ENCODE assay signal across 1 cellular context in the genomic region with DNA sequence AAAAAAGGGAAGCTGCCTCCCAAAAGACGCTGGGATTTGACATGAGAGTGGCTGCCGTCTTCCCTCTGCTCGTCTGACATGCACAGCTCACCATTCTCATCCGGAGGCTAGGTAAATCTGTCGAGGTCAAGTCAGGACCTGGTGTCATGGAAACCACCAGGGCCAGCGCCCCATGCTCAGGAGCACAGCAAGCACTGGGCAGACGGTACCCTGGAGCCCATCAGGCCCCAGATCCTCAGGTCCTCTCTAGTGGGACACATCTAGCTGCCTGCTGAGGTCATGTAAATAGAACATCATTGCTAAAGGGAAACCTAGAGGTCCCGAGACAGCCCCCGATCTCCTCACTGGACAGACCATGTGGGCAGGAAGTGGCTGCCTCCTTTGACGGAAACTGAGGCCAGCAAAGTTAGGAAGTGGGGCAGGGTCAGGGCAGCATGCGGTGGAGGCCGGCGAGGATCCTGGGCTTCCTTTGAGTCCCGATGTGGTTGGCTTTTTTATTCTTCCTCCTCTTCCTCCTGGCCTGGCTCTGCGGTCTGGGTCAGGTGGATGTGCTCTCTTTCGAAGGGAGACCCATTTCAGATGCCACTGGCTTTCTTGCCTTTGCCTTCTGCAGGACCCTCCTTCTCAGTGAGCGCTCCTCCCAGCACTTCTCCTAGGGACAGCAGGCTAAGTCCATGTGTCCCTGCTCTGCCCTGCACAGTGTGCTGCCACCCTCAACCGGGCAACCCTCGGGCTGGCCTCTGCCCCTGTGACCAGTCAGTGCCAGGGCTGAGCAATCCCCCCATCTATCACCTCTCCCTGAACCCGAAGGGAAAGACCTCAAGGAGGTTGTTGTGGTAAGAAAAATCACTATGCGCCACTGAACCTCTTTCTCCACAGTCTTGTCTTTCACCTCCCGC.
TF ChIP-seq lines count a peak whose summit lies in the region.

No MANE protein-coding gene starts in this region.

TF ChIP-seq in HepG2, 621 proteins besides CTCF, POLR2A, EP300 and RAD21 (continued from another document and continues in another):
- TF ChIP-seq GRHL1 (CRISPR knock-in tag; conservative IDR thresholded peaks at IDR 0.05), result no peak
- 0 out of 2 replicates have a peak, but pooled peaks have one; percentile 11 for TF ChIP-seq ZNF33B (CRISPR knock-in tag; IDR thresholded peaks at IDR 0.05)
- TF ChIP-seq IRX3 (CRISPR knock-in tag; IDR thresholded peaks at IDR 0.05; ENCODE audit: borderline replicate concordance, low read depth), result 0 out of 2 replicates have a peak, but pooled peaks have one; percentile 0
- 0 out of 2 replicates have a peak, but pooled peaks have one; percentile 26 for TF ChIP-seq ZNF740 (CRISPR knock-in tag; IDR thresholded peaks at IDR 0.05)
- TF ChIP-seq HDAC6 (IDR thresholded peaks at IDR 0.05; ENCODE audit: low read depth, low read length), result no peak
- TF ChIP-seq PAF1 (CRISPR knock-in tag; IDR thresholded peaks at IDR 0.05), result peak; percentile 44; the same call in 1 of the 2 replicates
- TF ChIP-seq, protein P1, sequence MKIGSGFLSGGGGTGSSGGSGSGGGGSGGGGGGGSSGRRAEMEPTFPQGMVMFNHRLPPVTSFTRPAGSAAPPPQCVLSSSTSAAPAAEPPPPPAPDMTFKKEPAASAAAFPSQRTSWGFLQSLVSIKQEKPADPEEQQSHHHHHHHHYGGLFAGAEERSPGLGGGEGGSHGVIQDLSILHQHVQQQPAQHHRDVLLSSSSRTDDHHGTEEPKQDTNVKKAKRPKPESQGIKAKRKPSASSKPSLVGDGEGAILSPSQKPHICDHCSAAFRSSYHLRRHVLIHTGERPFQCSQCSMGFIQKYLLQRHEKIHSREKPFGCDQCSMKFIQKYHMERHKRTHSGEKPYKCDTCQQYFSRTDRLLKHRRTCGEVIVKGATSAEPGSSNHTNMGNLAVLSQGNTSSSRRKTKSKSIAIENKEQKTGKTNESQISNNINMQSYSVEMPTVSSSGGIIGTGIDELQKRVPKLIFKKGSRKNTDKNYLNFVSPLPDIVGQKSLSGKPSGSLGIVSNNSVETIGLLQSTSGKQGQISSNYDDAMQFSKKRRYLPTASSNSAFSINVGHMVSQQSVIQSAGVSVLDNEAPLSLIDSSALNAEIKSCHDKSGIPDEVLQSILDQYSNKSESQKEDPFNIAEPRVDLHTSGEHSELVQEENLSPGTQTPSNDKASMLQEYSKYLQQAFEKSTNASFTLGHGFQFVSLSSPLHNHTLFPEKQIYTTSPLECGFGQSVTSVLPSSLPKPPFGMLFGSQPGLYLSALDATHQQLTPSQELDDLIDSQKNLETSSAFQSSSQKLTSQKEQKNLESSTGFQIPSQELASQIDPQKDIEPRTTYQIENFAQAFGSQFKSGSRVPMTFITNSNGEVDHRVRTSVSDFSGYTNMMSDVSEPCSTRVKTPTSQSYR (CRISPR knock-in tag; IDR thresholded peaks at IDR 0.05; ENCODE audit: borderline replicate concordance), result no peak
- peak; percentile 89; the same call in 1 of the 2 replicates for TF ChIP-seq SNAI1 (CRISPR knock-in tag; IDR thresholded peaks at IDR 0.05; ENCODE audit: borderline replicate concordance)
- no peak for TF ChIP-seq ZFYVE20 (CRISPR knock-in tag; IDR thresholded peaks at IDR 0.05; ENCODE audit: borderline replicate concordance, low read depth)
- TF ChIP-seq ZNF709 (CRISPR knock-in tag; IDR thresholded peaks at IDR 0.05), result 0 out of 2 replicates have a peak, but pooled peaks have one; percentile 48
- no peak for TF ChIP-seq TEAD2 (CRISPR knock-in tag; IDR thresholded peaks at IDR 0.05)
- TF ChIP-seq ZNF841 (CRISPR knock-in tag; IDR thresholded peaks at IDR 0.05; ENCODE audit: borderline replicate concordance), result no peak
- TF ChIP-seq, protein P2, sequence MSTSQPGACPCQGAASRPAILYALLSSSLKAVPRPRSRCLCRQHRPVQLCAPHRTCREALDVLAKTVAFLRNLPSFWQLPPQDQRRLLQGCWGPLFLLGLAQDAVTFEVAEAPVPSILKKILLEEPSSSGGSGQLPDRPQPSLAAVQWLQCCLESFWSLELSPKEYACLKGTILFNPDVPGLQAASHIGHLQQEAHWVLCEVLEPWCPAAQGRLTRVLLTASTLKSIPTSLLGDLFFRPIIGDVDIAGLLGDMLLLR (CRISPR knock-in tag; IDR thresholded peaks at IDR 0.05), result no peak
- TF ChIP-seq ZNF720 (CRISPR knock-in tag; IDR thresholded peaks at IDR 0.05), result no peak
- no peak for TF ChIP-seq THAP9 (CRISPR knock-in tag; IDR thresholded peaks at IDR 0.05; ENCODE audit: borderline replicate concordance)
- peak; percentile 2; the same call in 1 of the 2 replicates for TF ChIP-seq KAT8 (CRISPR knock-in tag; IDR thresholded peaks at IDR 0.05)
- TF ChIP-seq, protein P3, sequence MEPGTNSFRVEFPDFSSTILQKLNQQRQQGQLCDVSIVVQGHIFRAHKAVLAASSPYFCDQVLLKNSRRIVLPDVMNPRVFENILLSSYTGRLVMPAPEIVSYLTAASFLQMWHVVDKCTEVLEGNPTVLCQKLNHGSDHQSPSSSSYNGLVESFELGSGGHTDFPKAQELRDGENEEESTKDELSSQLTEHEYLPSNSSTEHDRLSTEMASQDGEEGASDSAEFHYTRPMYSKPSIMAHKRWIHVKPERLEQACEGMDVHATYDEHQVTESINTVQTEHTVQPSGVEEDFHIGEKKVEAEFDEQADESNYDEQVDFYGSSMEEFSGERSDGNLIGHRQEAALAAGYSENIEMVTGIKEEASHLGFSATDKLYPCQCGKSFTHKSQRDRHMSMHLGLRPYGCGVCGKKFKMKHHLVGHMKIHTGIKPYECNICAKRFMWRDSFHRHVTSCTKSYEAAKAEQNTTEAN (CRISPR knock-in tag; conservative IDR thresholded peaks at IDR 0.05), result no peak
- TF ChIP-seq MXD1 (CRISPR knock-in tag; IDR thresholded peaks at IDR 0.05), result peak; percentile 11; the same call in 1 of the 2 replicates
- TF ChIP-seq HNRNPUL1 (IDR thresholded peaks at IDR 0.05; ENCODE audit: low read depth, low read length), result no peak
- no peak for TF ChIP-seq TRAFD1 (CRISPR knock-in tag; IDR thresholded peaks at IDR 0.05; ENCODE audit: borderline replicate concordance)
- TF ChIP-seq, protein P4, sequence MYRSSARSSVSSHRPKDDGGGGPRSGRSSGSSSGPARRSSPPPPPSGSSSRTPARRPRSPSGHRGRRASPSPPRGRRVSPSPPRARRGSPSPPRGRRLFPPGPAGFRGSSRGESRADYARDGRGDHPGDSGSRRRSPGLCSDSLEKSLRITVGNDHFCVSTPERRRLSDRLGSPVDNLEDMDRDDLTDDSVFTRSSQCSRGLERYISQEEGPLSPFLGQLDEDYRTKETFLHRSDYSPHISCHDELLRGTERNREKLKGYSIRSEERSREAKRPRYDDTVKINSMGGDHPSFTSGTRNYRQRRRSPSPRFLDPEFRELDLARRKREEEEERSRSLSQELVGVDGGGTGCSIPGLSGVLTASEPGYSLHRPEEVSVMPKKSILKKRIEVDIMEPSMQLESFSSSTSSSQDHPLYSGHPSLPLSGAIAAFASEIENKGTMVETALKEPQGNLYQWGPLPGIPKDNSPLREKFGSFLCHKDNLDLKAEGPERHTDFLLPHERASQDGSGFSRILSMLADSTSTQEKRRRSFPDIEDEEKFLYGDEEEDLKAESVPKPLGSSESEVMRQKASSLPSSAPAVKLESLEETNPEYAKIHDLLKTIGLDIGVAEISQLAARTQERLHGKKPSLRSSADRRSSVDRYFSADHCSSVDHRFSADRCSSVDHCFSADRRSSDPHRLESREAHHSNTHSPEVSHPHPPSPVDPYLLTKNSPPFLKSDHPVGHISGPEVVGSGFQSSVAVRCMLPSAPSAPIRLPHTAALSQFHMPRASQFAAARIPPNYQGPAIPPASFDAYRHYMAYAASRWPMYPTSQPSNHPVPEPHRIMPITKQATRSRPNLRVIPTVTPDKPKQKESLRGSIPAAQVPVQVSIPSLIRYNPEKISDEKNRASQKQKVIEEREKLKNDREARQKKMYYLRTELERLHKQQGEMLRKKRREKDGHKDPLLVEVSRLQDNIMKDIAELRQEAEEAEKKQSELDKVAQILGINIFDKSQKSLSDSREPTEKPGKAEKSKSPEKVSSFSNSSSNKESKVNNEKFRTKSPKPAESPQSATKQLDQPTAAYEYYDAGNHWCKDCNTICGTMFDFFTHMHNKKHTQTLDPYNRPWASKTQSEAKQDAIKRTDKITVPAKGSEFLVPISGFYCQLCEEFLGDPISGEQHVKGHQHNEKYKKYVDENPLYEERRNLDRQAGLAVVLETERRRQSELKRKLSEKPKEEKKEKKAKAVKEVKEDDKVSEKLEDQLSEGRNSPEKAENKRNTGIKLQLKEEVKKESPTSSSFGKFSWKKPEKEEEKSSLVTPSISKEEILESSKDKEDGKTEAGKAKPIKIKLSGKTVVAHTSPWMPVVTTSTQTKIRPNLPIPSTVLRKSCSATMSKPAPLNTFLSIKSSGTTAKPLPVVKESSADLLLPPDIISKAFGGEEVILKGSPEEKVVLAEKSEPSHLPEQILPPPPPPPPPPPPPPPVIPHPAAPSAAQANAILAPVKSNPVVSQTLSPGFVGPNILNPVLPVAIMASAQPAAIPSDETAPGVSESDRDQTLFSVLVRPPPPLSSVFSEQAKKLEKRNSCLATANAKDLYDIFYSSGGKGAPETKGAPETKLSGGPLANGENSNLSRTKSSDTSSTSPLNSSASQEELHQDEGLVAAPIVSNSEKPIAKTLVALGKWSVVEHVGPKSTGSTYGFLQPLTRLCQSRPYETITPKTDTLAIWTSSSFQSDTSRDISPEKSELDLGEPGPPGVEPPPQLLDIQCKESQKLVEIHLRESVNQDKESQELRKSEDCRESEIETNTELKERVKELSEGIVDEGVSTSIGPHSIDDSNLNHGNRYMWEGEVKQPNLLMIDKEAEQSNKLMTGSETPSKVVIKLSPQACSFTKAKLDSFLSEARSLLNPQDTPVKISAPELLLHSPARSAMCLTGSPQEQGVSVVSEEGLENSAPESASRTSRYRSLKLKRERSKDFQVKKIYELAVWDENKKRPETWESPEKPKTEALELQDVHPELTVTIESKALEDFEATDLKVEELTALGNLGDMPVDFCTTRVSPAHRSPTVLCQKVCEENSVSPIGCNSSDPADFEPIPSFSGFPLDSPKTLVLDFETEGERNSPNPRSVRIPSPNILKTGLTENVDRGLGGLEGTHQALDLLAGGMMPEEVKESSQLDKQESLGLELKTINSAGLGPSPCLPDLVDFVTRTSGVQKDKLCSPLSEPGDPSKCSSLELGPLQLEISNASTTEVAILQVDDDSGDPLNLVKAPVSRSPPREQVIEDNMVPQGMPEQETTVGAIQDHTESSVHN (CRISPR knock-in tag; IDR thresholded peaks at IDR 0.05), result 0 out of 2 replicates have a peak, but pooled peaks have one; percentile 33
- TF ChIP-seq ZNF326 (CRISPR knock-in tag; IDR thresholded peaks at IDR 0.05; ENCODE audit: borderline replicate concordance), result 0 out of 2 replicates have a peak, but pooled peaks have one; percentile 47
- peak; percentile 4; the same call in 1 of the 2 replicates for TF ChIP-seq SSRP1 (CRISPR knock-in tag; IDR thresholded peaks at IDR 0.05)
